25 cellular contexts compared by ENCODE assay signal in the genomic region with DNA sequence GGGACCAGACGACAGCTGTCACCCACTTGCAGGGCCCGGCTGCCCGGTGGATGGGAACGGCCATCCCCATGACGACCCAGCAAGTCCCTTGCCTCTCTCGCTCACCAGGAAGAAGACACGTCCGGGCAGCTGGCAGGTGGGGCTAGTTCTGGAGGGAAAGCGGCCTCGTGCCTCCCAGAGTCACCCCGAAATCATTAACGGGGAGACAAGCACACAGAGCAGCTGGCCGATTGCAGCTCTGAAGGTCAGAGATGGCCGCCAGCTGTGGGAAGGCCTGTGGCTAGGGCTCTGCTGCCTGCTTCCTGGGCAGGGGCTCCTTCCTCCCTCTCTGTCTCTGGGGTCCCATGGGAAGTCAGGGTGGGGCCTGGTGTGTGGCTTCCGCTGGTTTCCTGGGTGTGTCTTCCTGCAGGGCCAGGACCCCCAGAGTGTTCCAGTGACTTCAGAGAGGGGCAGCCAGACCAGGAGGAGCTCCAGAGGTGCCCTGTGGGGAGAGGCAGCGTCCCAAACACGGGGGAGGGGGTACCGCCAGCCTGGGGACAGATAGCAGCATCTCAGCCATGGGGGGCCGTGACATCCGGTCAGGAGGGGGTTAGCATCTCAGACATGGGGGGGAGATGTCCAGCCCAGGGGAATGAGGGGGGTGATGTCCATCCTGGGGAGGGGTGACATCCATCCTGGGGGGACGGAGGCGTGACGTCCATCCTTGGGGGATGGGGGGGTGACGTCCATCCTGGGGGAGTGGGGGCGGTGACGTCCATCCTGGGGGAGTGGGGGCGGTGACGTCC.
DNase-seq lines count a peak whose midpoint lies in the region; ATAC-seq and TF ChIP-seq lines count a peak whose summit lies in the region.
"Had no signal": no experiment of that assay in that cellular context is flagged by ENCODE, and none has a peak within 500 bp of the region (broad histone marks: within the 10 kb centered on the region; RNA-seq: fewer than 3 reads in every experiment).

No MANE protein-coding gene starts in this region.

- no peaks in the 10 kb centered on the region for H3K9me3 ChIP-seq in BE2C
- no peaks in the 10 kb centered on the region for H3K9me3 ChIP-seq in Loucy (ENCODE audit: insufficient read depth, low read depth, low read length)
- H3K9me3 ChIP-seq in left ventricle myocardium inferior (replicated peaks), result peaks cover 3% of the 10 kb centered on the region
- H3K9me3 ChIP-seq in ovary, result no peaks in the 10 kb centered on the region
- no peaks in the 10 kb centered on the region for H3K9me3 ChIP-seq in effector memory CD4-positive, alpha-beta T cell (ENCODE audit: control insufficient read depth, low read length)
- H3K9me3 ChIP-seq: body of pancreas, MG63, tibial artery had no signal

- H3K79me2 ChIP-seq in Loucy (ENCODE audit: insufficient read depth, low read length), result no peaks in the 10 kb centered on the region

- no peaks in the 10 kb centered on the region for H3K4me1 ChIP-seq in BE2C
- H3K4me1 ChIP-seq in Loucy (ENCODE audit: insufficient read depth, low read length, poor library complexity, severe bottlenecking), result peaks cover 9% of the 10 kb centered on the region
- H3K4me1 ChIP-seq in left ventricle myocardium inferior, result peaks cover 20% of the 10 kb centered on the region
- H3K4me1 ChIP-seq in ovary (ENCODE audit: insufficient read depth), result no peaks in the 10 kb centered on the region
- peaks cover 7% of the 10 kb centered on the region for H3K4me1 ChIP-seq in effector memory CD4-positive, alpha-beta T cell (ENCODE audit: control insufficient read depth, insufficient read depth, low read length, poor library complexity, severe bottlenecking)
- H3K4me1 ChIP-seq: tibial artery had no signal

- no peak for TF ChIP-seq EP300 in ovary (IDR thresholded peaks at IDR 0.05)

- H3K4me2 ChIP-seq in Loucy (ENCODE audit: low read depth, low read length, poor library complexity, severe bottlenecking), result peak overlapping the region; percentile 37

- no peaks in the 10 kb centered on the region for H3K9me2 ChIP-seq in Loucy (replicated peaks; ENCODE audit: low read depth, low read length)

- no peak overlapping the region for H3K27ac ChIP-seq in left ventricle myocardium inferior (replicated peaks)
- no peak overlapping the region for H3K27ac ChIP-seq in ovary
- no peak overlapping the region for H3K27ac ChIP-seq in effector memory CD4-positive, alpha-beta T cell (ENCODE audit: insufficient read depth, low read length, poor library complexity, severe bottlenecking)
- H3K27ac ChIP-seq: GM23248, heart right ventricle, skin epidermis, tibial artery, VCaP had no signal

- no peak overlapping the region for H3K4me3 ChIP-seq in BE2C (ENCODE audit: low read depth, low read length)
- no peak overlapping the region for H3K4me3 ChIP-seq in Loucy (ENCODE audit: low read length, poor library complexity, severe bottlenecking)
- H3K4me3 ChIP-seq in left ventricle myocardium inferior, result no peak overlapping the region
- H3K4me3 ChIP-seq in ovary, result no peak overlapping the region
- no peak overlapping the region for H3K4me3 ChIP-seq in effector memory CD4-positive, alpha-beta T cell (ENCODE audit: insufficient read depth, low read depth, low read length, poor library complexity, severe bottlenecking)
- H3K4me3 ChIP-seq: body of pancreas, GM23248, heart right ventricle, MG63, skin epidermis, tibial artery had no signal

- 72 to 77% (median 72%) methylated on average over 16 to 28 of the region's 28 CpGs for whole genome bisulfite sequencing in ovary, 3 donors

- no peak for TF ChIP-seq CTCF in BE2C (IDR thresholded peaks at IDR 0.05; ENCODE audit: low read depth, low read length)
- TF ChIP-seq CTCF in Loucy (conservative IDR thresholded peaks at IDR 0.05; ENCODE audit: low read length), result no peak
- no peak for TF ChIP-seq CTCF in left ventricle myocardium inferior (IDR thresholded peaks at IDR 0.05; ENCODE audit: borderline replicate concordance)
- no peak for TF ChIP-seq CTCF in ovary (IDR thresholded peaks at IDR 0.05)

- intact Hi-C loops in left ventricle myocardium inferior (cut with micrococcal nuclease), result loop anchor here (10.0 kb wide), 1 partner anchor 45 kb away; no protein-coding TSS in a partner anchor
- intact Hi-C loops in ovary (cut with DNase I), result no loop called here

- no peak overlapping the region; the same call in 1 of the 2 replicates for H2AFZ ChIP-seq in Loucy (ENCODE audit: low read length)
- H2AFZ ChIP-seq: GM23248 had no signal

- no peak for TF ChIP-seq POLR2A in ovary (IDR thresholded peaks at IDR 0.05)

- H3K27me3 ChIP-seq in BE2C (no peaks in the 10 kb centered on the region), Loucy (ENCODE audit: insufficient read depth, low read length, poor library complexity, severe bottlenecking) (no peaks in the 10 kb centered on the region), left ventricle myocardium inferior (ENCODE audit: low read depth) (no peaks in the 10 kb centered on the region), ovary (no peaks in the 10 kb centered on the region)
- H3K27me3 ChIP-seq in effector memory CD4-positive, alpha-beta T cell (replicated peaks; ENCODE audit: control insufficient read depth, insufficient read depth, low read length, poor library complexity, severe bottlenecking), result no peaks in the 10 kb centered on the region
- H3K27me3 ChIP-seq: body of pancreas, heart right ventricle, MG63 had no signal

- ATAC-seq in HG02852 (IDR thresholded peaks at IDR 0.05; ENCODE audit: unreplicated experiment), result no peak
- ATAC-seq in HG02763 (IDR thresholded peaks at IDR 0.05; ENCODE audit: unreplicated experiment), result no peak
- ATAC-seq: body of pancreas, T-helper 17 cell had no signal

- no peaks in the 10 kb centered on the region for H3K36me3 ChIP-seq in BE2C
- H3K36me3 ChIP-seq in Loucy (ENCODE audit: insufficient read depth, low read length), result no peaks in the 10 kb centered on the region
- H3K36me3 ChIP-seq in left ventricle myocardium inferior, result no peaks in the 10 kb centered on the region
- H3K36me3 ChIP-seq in ovary, result no peaks in the 10 kb centered on the region
- H3K36me3 ChIP-seq in effector memory CD4-positive, alpha-beta T cell (ENCODE audit: control insufficient read depth, insufficient read depth, low read length), result no peaks in the 10 kb centered on the region
- H3K36me3 ChIP-seq: heart right ventricle, MG63, tibial artery had no signal

- peak overlapping the region; percentile 56 for H3K9ac ChIP-seq in Loucy (ENCODE audit: low read depth, low read length, poor library complexity, severe bottlenecking)
- H3K9ac ChIP-seq: GM23248 had no signal

- H3F3A ChIP-seq in Loucy (ENCODE audit: low read depth), result no peaks in the 10 kb centered on the region

- DNase-seq in BE2C (peak; percentile 1), left ventricle myocardium inferior (peak; percentile 11), ovary (peak in 3 of 5 donors; percentile 8 to 25 (median 15)), DMS153 (lab: John Stamatoyannopoulos, UW) (no peak)
- DNase-seq in effector memory CD4-positive, alpha-beta T cell, result no peak
- DNase-seq: activated CD4-positive, alpha-beta memory T cell treated with anti-CD3 and anti-CD28 coated beads, Interleukin-2, amount 10 ng/mL, durations not matched to agents 7 days and 5 days; activated T-cell treated with anti-CD3 and anti-CD28 coated beads, Interleukin-2, amount 50 U/mL, for 1 hour; cortex of kidney; DMS79 treated with DMSO at 0.1 percent for 48 hours; GM23248; MG63; NCI-H1436 treated with DMSO at 0.1 percent for 48 hours; NCI-H2171 treated with DMSO at 0.1 percent for 48 hours; occipital lobe; OCI-M1; stimulated activated naive CD4-positive, alpha-beta T cell treated with Interleukin-2 at 50 U/mL for 16 hours had no signal

- no peaks in the 10 kb centered on the region for H4K20me1 ChIP-seq in Loucy (ENCODE audit: insufficient read depth, low read length, poor library complexity, severe bottlenecking)

Comparison
In these comparisons a context has a peak if more than half of its experiments do, and no peak if none do; other contexts are left out.
1. DNase-seq: peak in BE2C (single experiment), left ventricle myocardium inferior (single experiment) and ovary (3 of 5); none in effector memory CD4-positive, alpha-beta T cell (0 of 3) and DMS153 (single experiment).